ENCODE assay signal across 1 cellular context in genomic region chr22:49951986-49952896, GRCh38.
TF ChIP-seq lines count a peak whose summit lies in the region.

No MANE protein-coding gene starts in this region.

TF ChIP-seq in HEK293, 187 proteins besides CTCF, POLR2A, EP300 and RAD21 (continued from another document):
- TF ChIP-seq PATZ1 (tag by site-specific recombination; IDR thresholded peaks at IDR 0.05), result no peak
- TF ChIP-seq ZNF19 (tag by site-specific recombination; IDR thresholded peaks at IDR 0.05; ENCODE audit: low read depth), result no peak
TF ChIP-seq in HEK293: peak in this region for 8.
